Comparison of ENCODE assay signal across 12 cellular contexts in the genomic region with DNA sequence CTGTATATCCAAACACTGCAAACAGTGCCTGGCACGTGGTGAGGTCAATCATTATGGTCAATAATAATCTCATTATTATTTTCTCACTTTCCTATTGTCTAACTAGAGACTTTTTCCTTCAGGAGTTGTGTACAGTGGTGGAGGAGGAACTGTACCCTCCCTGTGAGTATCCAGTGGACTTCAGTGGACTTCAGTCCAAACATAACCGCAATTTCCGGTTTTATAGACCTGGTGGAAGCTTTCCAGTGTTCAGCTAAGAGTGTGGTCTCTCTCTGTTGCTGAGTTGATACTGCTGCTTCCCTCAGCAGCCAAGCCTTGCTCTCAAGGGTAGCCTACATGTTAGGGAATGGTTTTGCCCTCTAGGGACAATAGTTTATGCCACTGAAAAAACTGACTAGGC.
DNase-seq lines count a peak whose midpoint lies in the region.
"Had no signal": no experiment of that assay in that cellular context is flagged by ENCODE, and none has a peak within 500 bp of the region (broad histone marks: within the 10 kb centered on the region; RNA-seq: fewer than 3 reads in every experiment).

No MANE protein-coding gene starts in this region.

- DNase-seq in DMS53 (lab: John Stamatoyannopoulos, UW) = peak; percentile 9
- DNase-seq in DMS53 treated with DMSO at 0.1 percent for 48 hours (lab: John Stamatoyannopoulos, UW; ENCODE audit: unreplicated experiment) = no peak
- peak; percentile 44 for DNase-seq in HT-29 (ENCODE audit: low spot score)
- peak; percentile 35 for DNase-seq in SW480 (ENCODE audit: low spot score)
- DNase-seq in renal cortical epithelial cell (ENCODE audit: low read depth) = peak; percentile 1
- no peak for DNase-seq in SIG-M5 treated with dmso at 0.1 percent for 504 hours (lab: John Stamatoyannopoulos, UW; ENCODE audit: unreplicated experiment)
- no peak for DNase-seq in NCI-H146 (lab: John Stamatoyannopoulos, UW)
- DNase-seq: CD8-positive, alpha-beta T cell; COR-L47; DMS153; GM23248; H7 had no signal

Comparison
In these comparisons a context has a peak if more than half of its experiments do, and no peak if none do; other contexts are left out.
1. DNase-seq: peak in DMS53 (single experiment), HT-29 (single experiment), SW480 (single experiment) and renal cortical epithelial cell (single experiment); none in DMS53 treated with DMSO at 0.1 percent for 48 hours (single experiment), SIG-M5 treated with dmso at 0.1 percent for 504 hours (single experiment) and NCI-H146 (single experiment).